2 cellular contexts compared by ENCODE assay signal in the genomic region with DNA sequence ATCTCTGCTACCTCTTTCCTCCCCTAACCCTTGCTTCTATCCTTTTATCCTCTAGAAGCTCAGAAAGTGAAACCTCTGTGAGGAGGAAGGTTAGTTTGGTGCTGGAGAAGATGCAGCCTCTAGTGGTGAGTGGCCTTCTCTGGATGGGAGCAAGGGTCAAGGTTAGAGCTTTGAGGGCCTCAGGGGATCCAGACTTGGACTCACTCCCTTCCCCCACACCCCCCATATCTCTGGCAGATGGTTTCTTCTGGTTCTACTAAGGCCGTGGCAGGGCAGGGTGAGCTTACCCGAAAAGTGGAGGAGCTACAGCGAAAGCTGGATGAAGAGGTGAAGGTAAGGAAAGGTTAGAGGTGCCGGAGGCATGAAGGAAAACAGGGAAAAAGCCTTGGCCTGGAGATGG.
TF ChIP-seq lines count a peak whose summit lies in the region.

No MANE protein-coding gene starts in this region.

TF ChIP-seq in HEK293, 187 proteins besides CTCF, POLR2A, EP300 and RAD21:
- no peak for TF ChIP-seq ZFP3 (tag by site-specific recombination; IDR thresholded peaks at IDR 0.05; ENCODE audit: low read depth)
- TF ChIP-seq, protein P1, sequence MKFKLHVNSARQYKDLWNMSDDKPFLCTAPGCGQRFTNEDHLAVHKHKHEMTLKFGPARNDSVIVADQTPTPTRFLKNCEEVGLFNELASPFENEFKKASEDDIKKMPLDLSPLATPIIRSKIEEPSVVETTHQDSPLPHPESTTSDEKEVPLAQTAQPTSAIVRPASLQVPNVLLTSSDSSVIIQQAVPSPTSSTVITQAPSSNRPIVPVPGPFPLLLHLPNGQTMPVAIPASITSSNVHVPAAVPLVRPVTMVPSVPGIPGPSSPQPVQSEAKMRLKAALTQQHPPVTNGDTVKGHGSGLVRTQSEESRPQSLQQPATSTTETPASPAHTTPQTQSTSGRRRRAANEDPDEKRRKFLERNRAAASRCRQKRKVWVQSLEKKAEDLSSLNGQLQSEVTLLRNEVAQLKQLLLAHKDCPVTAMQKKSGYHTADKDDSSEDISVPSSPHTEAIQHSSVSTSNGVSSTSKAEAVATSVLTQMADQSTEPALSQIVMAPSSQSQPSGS (tag by site-specific recombination; IDR thresholded peaks at IDR 0.05; ENCODE audit: low read depth) = no peak
- TF ChIP-seq HOXA7 (CRISPR knock-in tag; IDR thresholded peaks at IDR 0.05; ENCODE audit: borderline replicate concordance) = no peak
- TF ChIP-seq ZNF112 (tag by site-specific recombination; IDR thresholded peaks at IDR 0.05) = no peak
- TF ChIP-seq ZNF391 (tag by site-specific recombination; IDR thresholded peaks at IDR 0.05; ENCODE audit: borderline replicate concordance, low read depth) = no peak
- peak; percentile 71 for TF ChIP-seq PRDM10 (tag by site-specific recombination; IDR thresholded peaks at IDR 0.05)
- TF ChIP-seq ZNF223 (tag by site-specific recombination; IDR thresholded peaks at IDR 0.05) = no peak
- no peak for TF ChIP-seq ZNF624 (tag by site-specific recombination; IDR thresholded peaks at IDR 0.05)
- TF ChIP-seq, protein P2, sequence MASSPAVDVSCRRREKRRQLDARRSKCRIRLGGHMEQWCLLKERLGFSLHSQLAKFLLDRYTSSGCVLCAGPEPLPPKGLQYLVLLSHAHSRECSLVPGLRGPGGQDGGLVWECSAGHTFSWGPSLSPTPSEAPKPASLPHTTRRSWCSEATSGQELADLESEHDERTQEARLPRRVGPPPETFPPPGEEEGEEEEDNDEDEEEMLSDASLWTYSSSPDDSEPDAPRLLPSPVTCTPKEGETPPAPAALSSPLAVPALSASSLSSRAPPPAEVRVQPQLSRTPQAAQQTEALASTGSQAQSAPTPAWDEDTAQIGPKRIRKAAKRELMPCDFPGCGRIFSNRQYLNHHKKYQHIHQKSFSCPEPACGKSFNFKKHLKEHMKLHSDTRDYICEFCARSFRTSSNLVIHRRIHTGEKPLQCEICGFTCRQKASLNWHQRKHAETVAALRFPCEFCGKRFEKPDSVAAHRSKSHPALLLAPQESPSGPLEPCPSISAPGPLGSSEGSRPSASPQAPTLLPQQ (tag by site-specific recombination; IDR thresholded peaks at IDR 0.05) = no peak
- no peak for TF ChIP-seq ZNF660 (tag by site-specific recombination; IDR thresholded peaks at IDR 0.05)
- peak; percentile 34; the same call in 1 of the 2 replicates for TF ChIP-seq PRDM1 (tag by site-specific recombination; IDR thresholded peaks at IDR 0.05)
- no peak for TF ChIP-seq KLF7 (tag by site-specific recombination; IDR thresholded peaks at IDR 0.05; ENCODE audit: borderline replicate concordance)
- TF ChIP-seq ZNF548 (tag by site-specific recombination; IDR thresholded peaks at IDR 0.05) = no peak
- TF ChIP-seq ZNF114 (tag by site-specific recombination; IDR thresholded peaks at IDR 0.05) = no peak

TF ChIP-seq in K562, 482 proteins besides CTCF, POLR2A, EP300 and RAD21:
- TF ChIP-seq ZNF785 (CRISPR knock-in tag; IDR thresholded peaks at IDR 0.05) (no peak), ZBTB33 (CRISPR knock-in tag; IDR thresholded peaks at IDR 0.05) (no peak), HMG20B (CRISPR knock-in tag; IDR thresholded peaks at IDR 0.05) (no peak), TAL1 (IDR thresholded peaks at IDR 0.05) (no peak), ESRRA (IDR thresholded peaks at IDR 0.05; ENCODE audit: borderline replicate concordance, low read depth) (peak; percentile 85), ZNF436 (CRISPR knock-in tag; IDR thresholded peaks at IDR 0.05) (no peak), ZNF134 (CRISPR knock-in tag; conservative IDR thresholded peaks at IDR 0.05) (no peak), FOXM1 (IDR thresholded peaks at IDR 0.05; ENCODE audit: low read depth) (no peak), FOXM1 (CRISPR knock-in tag; IDR thresholded peaks at IDR 0.05; ENCODE audit: low read depth) (no peak), PHB2 (IDR thresholded peaks at IDR 0.05; ENCODE audit: low read depth) (no peak), RFX1 (IDR thresholded peaks at IDR 0.05) (no peak), PRDM10 (IDR thresholded peaks at IDR 0.05; ENCODE audit: partially characterized antibody) (peak; percentile 89), NR2C2 (CRISPR knock-in tag; IDR thresholded peaks at IDR 0.05) (no peak), NR2C2 (tag; IDR thresholded peaks at IDR 0.05) (peak; percentile 15; the same call in 1 of the 2 replicates), BDP1 (IDR thresholded peaks at IDR 0.05; ENCODE audit: insufficient read depth, insufficient read length) (no peak), NR2C1 (IDR thresholded peaks at IDR 0.05) (peak; percentile 25; the same call in 1 of the 2 replicates), NR2C1 (tag; IDR thresholded peaks at IDR 0.05) (no peak)
